In the genomic region with DNA sequence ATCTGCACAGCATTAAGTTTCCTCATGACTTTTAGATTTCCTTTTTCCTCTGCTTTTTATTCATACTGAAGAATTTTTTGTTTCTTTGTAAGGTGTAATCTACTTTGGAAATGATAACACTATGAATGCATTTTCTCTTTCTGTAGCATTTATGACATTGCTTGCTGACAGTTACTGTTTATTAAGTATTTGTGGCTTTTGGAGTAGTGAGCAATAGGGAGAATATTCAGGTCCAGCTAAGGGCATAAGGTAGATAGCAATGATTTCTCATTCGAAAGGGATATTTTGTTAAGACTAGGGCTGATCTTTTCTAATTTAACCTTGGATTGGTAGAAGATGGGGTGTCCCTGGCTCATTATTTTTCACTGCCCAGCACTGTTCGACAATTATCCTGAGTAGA, we compare ENCODE assay signal across 13 cellular contexts.
DNase-seq lines count a peak whose midpoint lies in the region; ATAC-seq and TF ChIP-seq lines count a peak whose summit lies in the region.
"Had no signal": no experiment of that assay in that cellular context is flagged by ENCODE, and none has a peak within 500 bp of the region (broad histone marks: within the 10 kb centered on the region; RNA-seq: fewer than 3 reads in every experiment).

No MANE protein-coding gene starts in this region.

- no peaks in the 10 kb centered on the region for H3K27me3 ChIP-seq in gastroesophageal sphincter
- H3K27me3 ChIP-seq: transverse colon had no signal

- ATAC-seq in activated T-cell treated with anti-CD3 and anti-CD28 coated beads, Interleukin-2, amount 50 U/mL, for 72 hours (replicated peaks in 1 of 2) = no peak
- no peak for ATAC-seq in stimulated activated effector memory CD8-positive, alpha-beta T cell treated with anti-CD3 and anti-CD28 coated beads, Interleukin-12 subunit alpha, Interleukin-12 subunit beta, amount 100 ng/mL, for 72 hours
- ATAC-seq in HG03432 (IDR thresholded peaks at IDR 0.05; ENCODE audit: unreplicated experiment) = no peak
- ATAC-seq in gastroesophageal sphincter = no peak
- ATAC-seq in GM19463 (IDR thresholded peaks at IDR 0.05; ENCODE audit: unreplicated experiment) = no peak

- no peak for TF ChIP-seq POLR2A in gastroesophageal sphincter (IDR thresholded peaks at IDR 0.05)

- no peak overlapping the region for H3K4me3 Mint-ChIP-seq in activated T-cell treated with anti-CD3 and anti-CD28 coated beads, Interleukin-2, amount 50 U/mL, for 72 hours
- H3K4me3 Mint-ChIP-seq in activated T-helper 1 cell treated with anti-CD3 and anti-CD28 coated beads, Interleukin-12 subunit alpha, Interleukin-12 subunit beta, Interleukin-2, Interleukin-4 antibody, amounts not matched to agents 30 ng/mL and 10 ng/mL and 1 ng/mL, durations not matched to agents 14 hours and 24 hours and 36 hours = no peak overlapping the region
- H3K4me3 Mint-ChIP-seq in glutamatergic neuron (ENCODE audit: unreplicated experiment) = no peak overlapping the region
- no peak overlapping the region for H3K4me3 Mint-ChIP-seq in stimulated activated effector memory CD8-positive, alpha-beta T cell treated with anti-CD3 and anti-CD28 coated beads, Interleukin-12 subunit alpha, Interleukin-12 subunit beta, amount 100 ng/mL, for 72 hours
- H3K4me3 Mint-ChIP-seq: activated CD4-positive, alpha-beta T cell treated with anti-CD3 and anti-CD28 coated beads, Interleukin-2, amount 10 ng/mL, durations not matched to agents 7 days and 5 days; T-helper 1 cell treated with Interleukin-12 subunit alpha and Interleukin-12 subunit beta and Interleukin-4 antibody, amounts not matched to agents 30 μg/mL and 1 μg/mL, for 36 hours had no signal

- H3K9me3 ChIP-seq in gastroesophageal sphincter = no peaks in the 10 kb centered on the region
- H3K9me3 ChIP-seq: transverse colon had no signal

- intact Hi-C loops in activated T-helper 1 cell treated with anti-CD3 and anti-CD28 coated beads, Interleukin-12 subunit alpha, Interleukin-12 subunit beta, Interleukin-2, Interleukin-4 antibody, amounts not matched to agents 30 ng/mL and 10 ng/mL and 1 ng/mL, durations not matched to agents 14 hours and 24 hours and 36 hours (cut with micrococcal nuclease) = no loop called here

- no peak overlapping the region for H3K4me3 ChIP-seq in gastroesophageal sphincter
- H3K4me3 ChIP-seq: lung, transverse colon had no signal

- 70 to 93% methylated on average over 2 of the region's 2 CpGs for WGBS in gastroesophageal sphincter (ENCODE audit: low coverage in 1 of 2), 2 donors

- no peak for DNase-seq in activated T-cell treated with anti-CD3 and anti-CD28 coated beads, Interleukin-2, amount 50 U/mL, for 72 hours
- DNase-seq in activated T-cell treated with anti-CD3 and anti-CD28 coated beads for 4 hours = no peak
- no peak for DNase-seq in activated T-helper 1 cell treated with anti-CD3 and anti-CD28 coated beads, Interleukin-12 subunit alpha, Interleukin-12 subunit beta, Interleukin-2, Interleukin-4 antibody, amounts not matched to agents 30 ng/mL and 10 ng/mL and 1 ng/mL, durations not matched to agents 14 hours and 24 hours and 36 hours (ENCODE audit: low spot score)
- DNase-seq in glutamatergic neuron = no peak
- no peak for DNase-seq in stimulated activated effector memory CD8-positive, alpha-beta T cell treated with anti-CD3 and anti-CD28 coated beads, Interleukin-12 subunit alpha, Interleukin-12 subunit beta, amount 100 ng/mL, for 72 hours (ENCODE audit: low spot score in 2 of 2)
- DNase-seq: activated CD4-positive, alpha-beta T cell treated with anti-CD3 and anti-CD28 coated beads, Interleukin-2, amount 10 ng/mL, durations not matched to agents 7 days and 5 days; NCI-H1417 treated with DMSO at 0.1 percent for 48 hours; transverse colon had no signal

- H3K9me3 Mint-ChIP-seq in activated T-cell treated with anti-CD3 and anti-CD28 coated beads, Interleukin-2, amount 50 U/mL, for 72 hours = peaks cover 0 to 2% of the 10 kb centered on the region in 2 donors
- H3K9me3 Mint-ChIP-seq in activated T-helper 1 cell treated with anti-CD3 and anti-CD28 coated beads, Interleukin-12 subunit alpha, Interleukin-12 subunit beta, Interleukin-2, Interleukin-4 antibody, amounts not matched to agents 30 ng/mL and 10 ng/mL and 1 ng/mL, durations not matched to agents 14 hours and 24 hours and 36 hours = no peaks in the 10 kb centered on the region
- peaks cover 3% of the 10 kb centered on the region for H3K9me3 Mint-ChIP-seq in glutamatergic neuron (ENCODE audit: unreplicated experiment)
- H3K9me3 Mint-ChIP-seq in stimulated activated effector memory CD8-positive, alpha-beta T cell treated with anti-CD3 and anti-CD28 coated beads, Interleukin-12 subunit alpha, Interleukin-12 subunit beta, amount 100 ng/mL, for 72 hours = no peaks in the 10 kb centered on the region
- H3K9me3 Mint-ChIP-seq: activated CD4-positive, alpha-beta T cell treated with anti-CD3 and anti-CD28 coated beads, Interleukin-2, amount 10 ng/mL, durations not matched to agents 7 days and 5 days; T-helper 1 cell treated with Interleukin-12 subunit alpha and Interleukin-12 subunit beta and Interleukin-4 antibody, amounts not matched to agents 30 μg/mL and 1 μg/mL, for 36 hours had no signal

- TF ChIP-seq EP300 in gastroesophageal sphincter (IDR thresholded peaks at IDR 0.05) = no peak

- peaks cover 0 to 52% of the 10 kb centered on the region in 2 donors for H3K36me3 ChIP-seq in gastroesophageal sphincter

- TF ChIP-seq CTCF in glutamatergic neuron (IDR thresholded peaks at IDR 0.05; ENCODE audit: partially characterized antibody, unreplicated experiment) = no peak
- TF ChIP-seq CTCF in gastroesophageal sphincter (IDR thresholded peaks at IDR 0.05) = no peak

- H3K27ac ChIP-seq in gastroesophageal sphincter = no peak overlapping the region
- H3K27ac ChIP-seq: transverse colon had no signal

- H3K27me3 Mint-ChIP-seq in activated T-cell treated with anti-CD3 and anti-CD28 coated beads, Interleukin-2, amount 50 U/mL, for 72 hours (ENCODE audit: low read depth) = no peaks in the 10 kb centered on the region
- H3K27me3 Mint-ChIP-seq in activated T-helper 1 cell treated with anti-CD3 and anti-CD28 coated beads, Interleukin-12 subunit alpha, Interleukin-12 subunit beta, Interleukin-2, Interleukin-4 antibody, amounts not matched to agents 30 ng/mL and 10 ng/mL and 1 ng/mL, durations not matched to agents 14 hours and 24 hours and 36 hours (ENCODE audit: insufficient read depth) = no peaks in the 10 kb centered on the region
- peaks cover 5% of the 10 kb centered on the region for H3K27me3 Mint-ChIP-seq in glutamatergic neuron (ENCODE audit: unreplicated experiment)
- H3K27me3 Mint-ChIP-seq: activated CD4-positive, alpha-beta T cell treated with anti-CD3 and anti-CD28 coated beads, Interleukin-2, amount 10 ng/mL, durations not matched to agents 7 days and 5 days had no signal

- H3K36me3 Mint-ChIP-seq in activated T-cell treated with anti-CD3 and anti-CD28 coated beads, Interleukin-2, amount 50 U/mL, for 72 hours (ENCODE audit: insufficient read depth in 2 of 2) = peaks cover 15 to 47% of the 10 kb centered on the region in 2 donors
- peaks cover 52% of the 10 kb centered on the region for H3K36me3 Mint-ChIP-seq in activated T-helper 1 cell treated with anti-CD3 and anti-CD28 coated beads, Interleukin-12 subunit alpha, Interleukin-12 subunit beta, Interleukin-2, Interleukin-4 antibody, amounts not matched to agents 30 ng/mL and 10 ng/mL and 1 ng/mL, durations not matched to agents 14 hours and 24 hours and 36 hours (ENCODE audit: low read depth)
- no peaks in the 10 kb centered on the region for H3K36me3 Mint-ChIP-seq in glutamatergic neuron (ENCODE audit: unreplicated experiment)
- H3K36me3 Mint-ChIP-seq in stimulated activated effector memory CD8-positive, alpha-beta T cell treated with anti-CD3 and anti-CD28 coated beads, Interleukin-12 subunit alpha, Interleukin-12 subunit beta, amount 100 ng/mL, for 72 hours = no peaks in the 10 kb centered on the region

- H3K4me1 Mint-ChIP-seq in activated T-cell treated with anti-CD3 and anti-CD28 coated beads, Interleukin-2, amount 50 U/mL, for 72 hours (ENCODE audit: low read depth) = peaks cover 77% of the 10 kb centered on the region
- H3K4me1 Mint-ChIP-seq in activated T-helper 1 cell treated with anti-CD3 and anti-CD28 coated beads, Interleukin-12 subunit alpha, Interleukin-12 subunit beta, Interleukin-2, Interleukin-4 antibody, amounts not matched to agents 30 ng/mL and 10 ng/mL and 1 ng/mL, durations not matched to agents 14 hours and 24 hours and 36 hours (ENCODE audit: low read depth) = peaks cover 78% of the 10 kb centered on the region
- peaks cover 28% of the 10 kb centered on the region for H3K4me1 Mint-ChIP-seq in glutamatergic neuron (ENCODE audit: low read depth, unreplicated experiment)
- peaks cover 62% of the 10 kb centered on the region for H3K4me1 Mint-ChIP-seq in stimulated activated effector memory CD8-positive, alpha-beta T cell treated with anti-CD3 and anti-CD28 coated beads, Interleukin-12 subunit alpha, Interleukin-12 subunit beta, amount 100 ng/mL, for 72 hours

- H3K4me1 ChIP-seq in gastroesophageal sphincter = peaks cover 0 to 27% (median 0%) of the 10 kb centered on the region in 3 donors

- H3K27ac Mint-ChIP-seq in activated T-cell treated with anti-CD3 and anti-CD28 coated beads, Interleukin-2, amount 50 U/mL, for 72 hours = peak overlapping the region; percentile 78
- peak overlapping the region; percentile 31 for H3K27ac Mint-ChIP-seq in activated T-helper 1 cell treated with anti-CD3 and anti-CD28 coated beads, Interleukin-12 subunit alpha, Interleukin-12 subunit beta, Interleukin-2, Interleukin-4 antibody, amounts not matched to agents 30 ng/mL and 10 ng/mL and 1 ng/mL, durations not matched to agents 14 hours and 24 hours and 36 hours
- peak overlapping the region; percentile 1 for H3K27ac Mint-ChIP-seq in glutamatergic neuron (ENCODE audit: unreplicated experiment)
- peak overlapping the region; percentile 38 for H3K27ac Mint-ChIP-seq in stimulated activated effector memory CD8-positive, alpha-beta T cell treated with anti-CD3 and anti-CD28 coated beads, Interleukin-12 subunit alpha, Interleukin-12 subunit beta, amount 100 ng/mL, for 72 hours
- H3K27ac Mint-ChIP-seq: activated CD4-positive, alpha-beta T cell treated with anti-CD3 and anti-CD28 coated beads, Interleukin-2, amount 10 ng/mL, durations not matched to agents 7 days and 5 days had no signal

Comparison
In these comparisons a context has a peak if more than half of its experiments do, and no peak if none do; other contexts are left out.
1. H3K27ac Mint-ChIP-seq: peak in every context shown above with its lines; median percentile 78 in activated T-cell treated with anti-CD3 and anti-CD28 coated beads, Interleukin-2, amount 50 U/mL, for 72 hours; 38 in stimulated activated effector memory CD8-positive, alpha-beta T cell treated with anti-CD3 and anti-CD28 coated beads, Interleukin-12 subunit alpha, Interleukin-12 subunit beta, amount 100 ng/mL, for 72 hours; 31 in activated T-helper 1 cell treated with anti-CD3 and anti-CD28 coated beads, Interleukin-12 subunit alpha, Interleukin-12 subunit beta, Interleukin-2, Interleukin-4 antibody, amounts not matched to agents 30 ng/mL and 10 ng/mL and 1 ng/mL, durations not matched to agents 14 hours and 24 hours and 36 hours; 1 in glutamatergic neuron.